8 cellular contexts compared by ENCODE assay signal in the genomic region with DNA sequence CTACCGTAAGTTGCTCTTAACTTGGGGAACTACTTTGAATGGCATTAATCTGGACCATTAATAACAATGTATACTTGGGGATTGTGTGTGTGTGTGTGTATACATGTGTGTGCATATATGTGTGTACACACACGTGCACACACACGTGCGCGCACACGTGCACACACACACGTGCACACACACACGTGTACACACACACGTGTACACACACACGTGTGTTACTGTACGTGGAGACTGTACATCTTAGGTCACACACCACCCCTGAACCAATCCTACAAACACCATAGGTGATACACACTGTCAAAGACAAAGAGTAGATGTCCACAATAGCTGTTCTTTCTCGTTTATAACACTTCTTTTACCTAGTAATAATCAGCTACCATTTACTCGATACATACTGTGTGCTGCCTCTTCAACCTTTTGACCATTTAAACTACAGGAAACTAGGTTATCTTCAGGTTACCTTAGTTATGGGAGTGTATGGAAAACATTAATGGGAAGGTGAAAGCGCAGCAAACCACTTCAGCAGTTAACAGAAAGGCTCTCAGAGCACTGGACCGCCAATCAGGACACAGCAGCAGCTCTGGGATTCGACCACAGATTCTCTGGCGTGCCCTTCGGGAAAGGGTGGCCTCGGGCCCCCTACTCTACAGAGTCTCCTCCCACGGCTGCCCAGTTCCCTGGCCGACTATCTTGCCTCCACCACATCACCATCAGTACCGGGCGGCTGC. TPM values are rescaled to one million over a fixed set of nuclear protein-coding genes. Genes with fewer than 3 reads are reported as not detected.
DNase-seq lines count a peak whose midpoint lies in the region; ATAC-seq and TF ChIP-seq lines count a peak whose summit lies in the region.

No MANE protein-coding gene starts in this region.

- H3K4me3 Mint-ChIP-seq in activated naive CD4-positive, alpha-beta T cell treated with anti-CD3 and anti-CD28 coated beads, Interleukin-2, amount 50 U/mL, for 24 hours, result peak overlapping the region; percentile 99

- no peak for DNase-seq in activated naive CD4-positive, alpha-beta T cell (lab: John Stamatoyannopoulos, UW)
- no peak for DNase-seq in SJSA1 (ENCODE audit: low read depth in 1 of 2, low spot score in 2 of 2)
- no peak for DNase-seq in foreskin keratinocyte
- DNase-seq in gastrocnemius medialis, result no peak
- no peak for DNase-seq in iPS-NIHi7 (ENCODE audit: extremely low spot score)
- DNase-seq in activated CD4-positive, CD25-positive, alpha-beta regulatory T cell treated with anti-CD3 and anti-CD28 coated beads, Interleukin-2, amount 50 U/mL, for 72 hours, result no peak

- H3K4me1 ChIP-seq in SJSA1 (replicated peaks) (peaks cover 14% of the 10 kb centered on the region), foreskin keratinocyte (peaks cover 17% of the 10 kb centered on the region), gastrocnemius medialis (peaks cover 13 to 14% of the 10 kb centered on the region in 2 donors)

- TF ChIP-seq CTCF in foreskin keratinocyte (conservative IDR thresholded peaks at IDR 0.05) (no peak), gastrocnemius medialis (IDR thresholded peaks at IDR 0.05 in 4 of 5, conservative IDR thresholded peaks at IDR 0.05 in 1 of 5) (no peak)

- no peaks in the 10 kb centered on the region for H3K9me3 Mint-ChIP-seq in activated naive CD4-positive, alpha-beta T cell treated with anti-CD3 and anti-CD28 coated beads, Interleukin-2, amount 50 U/mL, for 24 hours

- H3K9me3 ChIP-seq in SJSA1 (replicated peaks) (no peaks in the 10 kb centered on the region), gastrocnemius medialis (no peaks in the 10 kb centered on the region)

- H3K27ac ChIP-seq in SJSA1, result peak overlapping the region; percentile 91
- H3K27ac ChIP-seq in foreskin keratinocyte, result peak overlapping the region; percentile 66
- peak overlapping the region in 3 of 4 donors; percentile 79 to 90 (median 89) for H3K27ac ChIP-seq in gastrocnemius medialis

- no peak for TF ChIP-seq POLR2A in gastrocnemius medialis (IDR thresholded peaks at IDR 0.05)

- H3K4me1 Mint-ChIP-seq in activated naive CD4-positive, alpha-beta T cell treated with anti-CD3 and anti-CD28 coated beads, Interleukin-2, amount 50 U/mL, for 24 hours, result peaks cover 45% of the 10 kb centered on the region

- H3K36me3 ChIP-seq in SJSA1 (peaks cover 34% of the 10 kb centered on the region), gastrocnemius medialis (peaks cover 0 to 13% of the 10 kb centered on the region in 2 donors)

- H3K4me3 ChIP-seq in SJSA1, result peak overlapping the region; percentile 76
- peak overlapping the region; percentile 73 to 100 (median 85) for H3K4me3 ChIP-seq in gastrocnemius medialis

- no peaks in the 10 kb centered on the region for H3K27me3 ChIP-seq in SJSA1 (replicated peaks)
- H3K27me3 ChIP-seq in foreskin keratinocyte, result no peaks in the 10 kb centered on the region
- H3K27me3 ChIP-seq in gastrocnemius medialis, result no peaks in the 10 kb centered on the region

- H3K27me3 Mint-ChIP-seq in activated naive CD4-positive, alpha-beta T cell treated with anti-CD3 and anti-CD28 coated beads, Interleukin-2, amount 50 U/mL, for 24 hours, result no peaks in the 10 kb centered on the region

- ATAC-seq in foreskin keratinocyte, result no peak
- no peak for ATAC-seq in gastrocnemius medialis
- no peak for ATAC-seq in GM21390 (IDR thresholded peaks at IDR 0.05; ENCODE audit: unreplicated experiment)

- peak overlapping the region; percentile 99 for H3K27ac Mint-ChIP-seq in activated naive CD4-positive, alpha-beta T cell treated with anti-CD3 and anti-CD28 coated beads, Interleukin-2, amount 50 U/mL, for 24 hours

- intact Hi-C loops in gastrocnemius medialis (cut with DNase I; ENCODE audit: low total_unique reads), result loop anchor here (2.0 kb wide), 3 partner anchors 137 to 271 kb away; a partner anchor contains a TSS

- in situ Hi-C loops in gastrocnemius medialis (cut with MboI; ENCODE audit: low sequenced_read_pairs in 4 of 4), result no loop called here

- H3K36me3 Mint-ChIP-seq in activated naive CD4-positive, alpha-beta T cell treated with anti-CD3 and anti-CD28 coated beads, Interleukin-2, amount 50 U/mL, for 24 hours, result peaks cover 7% of the 10 kb centered on the region

RNA-seq across cellular contexts. Expression of a gene that starts 0.9 kb away (rescaled TPM):
- total RNA-seq in SJSA1 (2014; rRNA removed; shearing (Covaris generic)), result 18.6 and 18.8 TPM in 2 replicates
- total RNA-seq in foreskin keratinocyte (15.0 and 15.1 TPM in 2 replicates), gastrocnemius medialis (10 to 100 TPM; 16.7 to 43.1 (median 19.3) TPM)
- polyA plus RNA-seq in foreskin keratinocyte, result 1.8 and 2.2 TPM in 2 replicates
